ENCODE assay signal across 1 cellular context in genomic region chr19:15488489-15489226, GRCh38.
TF ChIP-seq lines count a peak whose summit lies in the region.

No MANE protein-coding gene starts in this region.

TF ChIP-seq in K562, 482 proteins besides CTCF, POLR2A, EP300 and RAD21:
- TF ChIP-seq ZNF592 (IDR thresholded peaks at IDR 0.05) (no peak), CAMTA2 (CRISPR knock-in tag; conservative IDR thresholded peaks at IDR 0.05) (no peak), HDAC3 (IDR thresholded peaks at IDR 0.05; ENCODE audit: borderline replicate concordance, partially characterized antibody) (no peak), PBX2 (CRISPR knock-in tag; IDR thresholded peaks at IDR 0.05; ENCODE audit: low read depth) (no peak), PBX2 (tag; conservative IDR thresholded peaks at IDR 0.05; ENCODE audit: low read depth) (0 out of 2 replicates have a peak, but pooled peaks have one; percentile 31), PCBP2 (IDR thresholded peaks at IDR 0.05; ENCODE audit: low read depth, low read length, poor library complexity, severe bottlenecking) (no peak), MEIS2 (IDR thresholded peaks at IDR 0.05; ENCODE audit: partially characterized antibody) (peak; percentile 28), NR4A1 (CRISPR knock-in tag; IDR thresholded peaks at IDR 0.05) (no peak), NR4A1 (tag; IDR thresholded peaks at IDR 0.05) (no peak)
